Comparison of ENCODE assay signal across 7 cellular contexts in the genomic region with DNA sequence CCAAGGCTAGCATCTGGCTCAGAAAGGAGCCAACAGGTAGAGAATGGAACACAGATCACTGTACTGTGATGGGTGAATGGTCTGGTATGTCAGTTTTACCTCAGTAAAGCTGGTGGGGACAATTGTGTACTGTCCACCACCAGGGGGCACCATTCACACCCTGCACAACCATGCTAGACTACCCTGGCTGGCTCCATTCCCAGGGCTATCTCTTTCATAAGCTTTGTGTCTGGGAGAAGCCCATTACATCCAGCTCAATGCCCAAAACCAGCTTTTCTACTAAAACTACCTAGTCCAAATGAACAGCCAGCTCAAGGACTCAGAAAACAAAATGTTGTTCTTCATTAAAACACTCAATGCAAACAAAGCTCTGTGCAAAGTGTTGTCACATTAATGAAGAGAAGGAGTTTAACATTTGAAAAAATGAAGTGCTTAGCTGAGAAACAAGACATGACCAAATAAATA.
DNase-seq lines count a peak whose midpoint lies in the region; ATAC-seq, FAIRE-seq and TF ChIP-seq lines count a peak whose summit lies in the region.

No MANE protein-coding gene starts in this region.

- no peak for TF ChIP-seq EP300 in GM12878 (IDR thresholded peaks at IDR 0.05; ENCODE audit: borderline replicate concordance in 1 of 2, control insufficient read depth in 1 of 2, low read depth in 2 of 2, low read length in 2 of 2)

- FAIRE-seq in GM12878 (lab: Jason Lieb, UNC) = peak; percentile 83

- H4K20me1 ChIP-seq in GM12878 (ENCODE audit: control insufficient read depth, insufficient read depth) = no peaks in the 10 kb centered on the region
- H4K20me1 ChIP-seq in smooth muscle cell (ENCODE audit: low read depth) = no peaks in the 10 kb centered on the region

- DNase-seq in GM04504 (ENCODE audit: low read depth) (peak; percentile 90), NCI-H774 (lab: John Stamatoyannopoulos, UW) (peak; percentile 72), GM12878 (ENCODE audit: low read depth, low spot score) (no peak), iPS DF 6.9 (ENCODE audit: low read depth, low spot score) (peak; percentile 63), smooth muscle cell (lab: John Stamatoyannopoulos, UW; ENCODE audit: unreplicated experiment) (peak; percentile 33)

- no peaks in the 10 kb centered on the region for H3K79me2 ChIP-seq in GM12878 (ENCODE audit: control insufficient read depth, insufficient read depth, low read length)
- H3K79me2 ChIP-seq in smooth muscle cell (ENCODE audit: low read depth) = no peaks in the 10 kb centered on the region

- H3K9me3 ChIP-seq in GM12878 (replicated peaks; ENCODE audit: control insufficient read depth, insufficient read depth, low read length) = no peaks in the 10 kb centered on the region
- H3K9me3 ChIP-seq in iPS DF 6.9 (ENCODE audit: control insufficient read depth, insufficient read depth, low read length) = no peaks in the 10 kb centered on the region
- H3K9me3 ChIP-seq in smooth muscle cell (replicated peaks; ENCODE audit: low read depth) = no peaks in the 10 kb centered on the region

- ATAC-seq in GM21423 (IDR thresholded peaks at IDR 0.05; ENCODE audit: unreplicated experiment) = peak; percentile 91
- ATAC-seq in HG03575 (IDR thresholded peaks at IDR 0.05; ENCODE audit: extremely low read depth, insufficient number of reproducible peaks, low FRiP score, unreplicated experiment) = peak; percentile 69
- peak; percentile 100 for ATAC-seq in GM12878

- BruUV-seq in GM12878 (replicated peaks; lab: Mats Ljungman, UMichigan) = no TSS peak

- H3K36me3 ChIP-seq in GM12878 (ENCODE audit: control insufficient read depth in 2 of 2, insufficient read depth in 2 of 2, low read length in 1 of 2) = no peaks in the 10 kb centered on the region
- H3K36me3 ChIP-seq in iPS DF 6.9 (ENCODE audit: control insufficient read depth, insufficient read depth, low read length) = no peaks in the 10 kb centered on the region
- H3K36me3 ChIP-seq in smooth muscle cell (ENCODE audit: low read depth) = no peaks in the 10 kb centered on the region

- no peaks in the 10 kb centered on the region; a peak in 1 of 4 replicates for H3K27me3 ChIP-seq in GM12878 (replicated peaks in 1 of 2; ENCODE audit: control insufficient read depth in 2 of 2, insufficient read depth in 2 of 2, low read length in 1 of 2)
- no peaks in the 10 kb centered on the region for H3K27me3 ChIP-seq in iPS DF 6.9 (ENCODE audit: control insufficient read depth, insufficient read depth, low read length)
- no peaks in the 10 kb centered on the region for H3K27me3 ChIP-seq in smooth muscle cell (ENCODE audit: low read depth)

- H3K4me2 ChIP-seq in GM12878 (ENCODE audit: control insufficient read depth, insufficient read depth) (no peak overlapping the region), smooth muscle cell (no peak overlapping the region)

- intact Hi-C loops in GM12878 (cut with micrococcal nuclease; ENCODE audit: unreplicated experiment) = loop anchor here (1.0 to 5.0 kb wide), 2 partner anchors 157 to 255 kb away; no protein-coding TSS in a partner anchor

- H3K9ac ChIP-seq in GM12878 (ENCODE audit: control insufficient read depth, insufficient read depth, low read length) (no peak overlapping the region), smooth muscle cell (ENCODE audit: low read depth) (no peak overlapping the region)

- POLR2A ChIA-PET in GM12878 (lab: Charles Lee) = no interaction called here

- in situ Hi-C loops in GM12878 (cut with MboI) = loop anchor here (25.0 kb wide), 1 partner anchor 155 kb away; no protein-coding TSS in a partner anchor

- TF ChIP-seq POLR2A in GM12878 (IDR thresholded peaks at IDR 0.05; ENCODE audit: low read depth, low read length) = no peak

- SMC1A ChIA-PET in GM12878 (lab: Charles Lee; ENCODE audit: uncharacterized antibody, unreplicated experiment) = interaction anchor here (0.6 to 3.2 kb wide), 24 partner anchors 10 to 268 kb away, joined by 3 to 45 read pairs (median 4); no protein-coding TSS in a partner anchor

- RAD21 ChIA-PET in GM12878 (lab: Charles Lee; ENCODE audit: unreplicated experiment) = interaction anchor here (0.7 to 1.8 kb wide), 8 partner anchors 24 to 162 kb away, joined by 3 to 38 read pairs (median 4); no protein-coding TSS in a partner anchor

- no peak overlapping the region for H2AFZ ChIP-seq in GM12878 (ENCODE audit: control insufficient read depth, low read depth, low read length)
- no peak overlapping the region for H2AFZ ChIP-seq in smooth muscle cell (ENCODE audit: low read depth)

- TF ChIP-seq CTCF in GM12878 (IDR thresholded peaks at IDR 0.05 in 2 of 3, conservative IDR thresholded peaks at IDR 0.05 in 1 of 3; ENCODE audit: control insufficient read depth in 2 of 3, extremely low read depth in 1 of 3, insufficient read depth in 1 of 3, low read depth in 3 of 3, low read length in 3 of 3) = peak; percentile 74 to 82 (median 75)
- peak; percentile 81 for TF ChIP-seq CTCF in smooth muscle cell (IDR thresholded peaks at IDR 0.05; ENCODE audit: borderline replicate concordance, insufficient read depth, poor library complexity, severe bottlenecking)

- CTCF ChIA-PET in GM12878 (lab: Yijun Ruan, JAX) = interaction anchor here (0.6 to 7.9 kb wide), 53 partner anchors 9 to 722 kb away, joined by 3 to 130 read pairs (median 3); no protein-coding TSS in a partner anchor

- TF ChIP-seq RAD21 in GM12878 (IDR thresholded peaks at IDR 0.05; ENCODE audit: insufficient read depth, low read depth, low read length) = peak; percentile 72

- H3F3A ChIP-seq in smooth muscle cell (ENCODE audit: low read depth) = no peaks in the 10 kb centered on the region

- H3K4me3 ChIP-seq in GM12878 (no peak overlapping the region), iPS DF 6.9 (ENCODE audit: low read length) (no peak overlapping the region), smooth muscle cell (no peak overlapping the region)

- H3K4me1 ChIP-seq in GM12878 (ENCODE audit: control insufficient read depth, insufficient read depth, low read length) (no peaks in the 10 kb centered on the region), iPS DF 6.9 (ENCODE audit: control insufficient read depth, insufficient read depth, low read length) (no peaks in the 10 kb centered on the region), smooth muscle cell (ENCODE audit: low read depth) (peaks cover 3% of the 10 kb centered on the region)

- no peak overlapping the region for H3K27ac ChIP-seq in GM12878 (ENCODE audit: control insufficient read depth, insufficient read depth)
- H3K27ac ChIP-seq in iPS DF 6.9 (ENCODE audit: low read length) = no peak overlapping the region
- H3K27ac ChIP-seq in smooth muscle cell (ENCODE audit: low read depth) = no peak overlapping the region

TF ChIP-seq in GM12878, 131 proteins besides CTCF, POLR2A, EP300 and RAD21:
- 0 out of 2 replicates have a peak, but pooled peaks have one; percentile 52 for TF ChIP-seq SMARCA5 (IDR thresholded peaks at IDR 0.05)
- no peak for TF ChIP-seq CBX3 (IDR thresholded peaks at IDR 0.05; ENCODE audit: borderline replicate concordance, low read depth)
- TF ChIP-seq SMC3 (IDR thresholded peaks at IDR 0.05; ENCODE audit: borderline replicate concordance, low read length) = peak; percentile 78; the same call in 1 of the 2 replicates
- 0 out of 2 replicates have a peak, but pooled peaks have one; percentile 39 for TF ChIP-seq YY1 (IDR thresholded peaks at IDR 0.05; ENCODE audit: low read depth, low read length)
